In genomic region chr11:61792310-61793083, GRCh38 we compare ENCODE assay signal across 8 cellular contexts. TPM values are rescaled to one million over a fixed set of nuclear protein-coding genes. Genes with fewer than 3 reads are reported as not detected.
DNase-seq lines count a peak whose midpoint lies in the region; ATAC-seq and TF ChIP-seq lines count a peak whose summit lies in the region.

FEN1 (plus strand) TSS chr11:61792911; CDS start chr11:61795362, 2,451 bp downstream.
TMEM258 (minus strand) TSS chr11:61792599; CDS start chr11:61792558, 41 bp downstream.

- no peaks in the 10 kb centered on the region for H3K9me3 ChIP-seq in HUES6 (ENCODE audit: control insufficient read depth, insufficient read depth, low read depth, low read length)
- no peaks in the 10 kb centered on the region for H3K9me3 ChIP-seq in OCI-LY1 (ENCODE audit: low read length)

- peak within 1 kb of the TSS; percentile 85 for H3K4me3 ChIP-seq in HUES6 (ENCODE audit: low read depth, low read length)
- H3K4me3 ChIP-seq in OCI-LY1 (ENCODE audit: low read depth, low read length, poor library complexity, severe bottlenecking), result peak within 1 kb of the TSS; percentile 95

- H4K20me1 ChIP-seq in OCI-LY1 (ENCODE audit: insufficient read depth, low read length), result no peaks in the 10 kb centered on the region

- H3K36me3 ChIP-seq in HUES6 (ENCODE audit: control insufficient read depth, insufficient read depth, low read length) (peaks cover 58% of the 10 kb centered on the region), OCI-LY1 (ENCODE audit: insufficient read depth, low read length) (peaks cover 56% of the 10 kb centered on the region)

- peak within 1 kb of the TSS; percentile 100 for H3K9ac ChIP-seq in HUES6 (ENCODE audit: low read length)
- peak within 1 kb of the TSS; percentile 81 for H3K9ac ChIP-seq in OCI-LY1 (ENCODE audit: low read length)

- in situ Hi-C loops in Caki2 (cut with HindIII; ENCODE audit: low pct_unique_long_range_greater_than_20kb, low sequenced_read_pairs), result no loop called here

- no peak for TF ChIP-seq CTCF in OCI-LY1 (IDR thresholded peaks at IDR 0.05; ENCODE audit: low read length)
- no peak for TF ChIP-seq CTCF in endothelial cell (IDR thresholded peaks at IDR 0.05; ENCODE audit: unreplicated experiment)

- H3K27ac Mint-ChIP-seq in endothelial cell (ENCODE audit: unreplicated experiment), result peak within 1 kb of the TSS; percentile 100

- no peaks in the 10 kb centered on the region for H3K9me2 ChIP-seq in OCI-LY1 (ENCODE audit: low read depth, low read length)

- peak within 1 kb of the TSS; percentile 95 for H3K4me3 Mint-ChIP-seq in endothelial cell (ENCODE audit: unreplicated experiment)

- peaks cover 25% of the 10 kb centered on the region for H3K27me3 Mint-ChIP-seq in endothelial cell (ENCODE audit: unreplicated experiment)

- H3K36me3 Mint-ChIP-seq in endothelial cell (ENCODE audit: low read depth, unreplicated experiment), result peaks cover 13% of the 10 kb centered on the region

- peaks cover 17% of the 10 kb centered on the region for H3K4me1 Mint-ChIP-seq in endothelial cell (ENCODE audit: unreplicated experiment)

- H3K79me2 ChIP-seq in OCI-LY1 (ENCODE audit: insufficient read depth, low read length), result peaks cover 40% of the 10 kb centered on the region

- H3F3A ChIP-seq in OCI-LY1 (ENCODE audit: insufficient read depth, low read length), result peaks cover 4% of the 10 kb centered on the region; the same call in 1 of the 2 replicates

- peak; percentile 87 for ATAC-seq in GM21423 (IDR thresholded peaks at IDR 0.05; ENCODE audit: unreplicated experiment)

- peak; percentile 93 for DNase-seq in Caki2 (ENCODE audit: low read depth)
- DNase-seq in activated CD8-positive, alpha-beta memory T cell treated with anti-CD3 and anti-CD28 coated beads, Interleukin-2, amount 50 U/mL, for 4 hours, result peak; percentile 83
- DNase-seq in endothelial cell (ENCODE audit: low spot score), result peak; percentile 85
- DNase-seq in middle frontal gyrus (ENCODE audit: extremely low spot score, low spot score), result peak; percentile 81
- peak; percentile 64 to 78 for DNase-seq in stimulated activated CD8-positive, alpha-beta memory T cell treated with anti-CD3 and anti-CD28 coated beads, Interleukin-2, amount 100 ng/mL, for 1 hour (ENCODE audit: low read depth in 2 of 2)

- no peak within 1 kb of the TSS for H2AFZ ChIP-seq in OCI-LY1 (ENCODE audit: low read length)

- H3K27me3 ChIP-seq in HUES6 (ENCODE audit: control insufficient read depth, insufficient read depth, low read length) (no peaks in the 10 kb centered on the region), OCI-LY1 (ENCODE audit: insufficient read depth, low read length) (no peaks in the 10 kb centered on the region)

- H3K9me3 Mint-ChIP-seq in endothelial cell (ENCODE audit: unreplicated experiment), result no peaks in the 10 kb centered on the region

- peak within 1 kb of the TSS; percentile 67 for H3K4me2 ChIP-seq in OCI-LY1 (ENCODE audit: low read length)

- H3K27ac ChIP-seq in HUES6 (ENCODE audit: low read depth, low read length) (peak within 1 kb of the TSS; percentile 100), OCI-LY1 (ENCODE audit: low read depth, low read length, poor library complexity, severe bottlenecking) (peak within 1 kb of the TSS; percentile 83)

- H3K4me1 ChIP-seq in HUES6 (ENCODE audit: control insufficient read depth, insufficient read depth, low read length) (0 out of 2 replicates have a peak, but pooled peaks cover 3% of the 10 kb centered on the region), OCI-LY1 (ENCODE audit: insufficient read depth, low read length, severe bottlenecking) (peaks cover 42% of the 10 kb centered on the region)

RNA-seq across cellular contexts. Expression of gene FEN1, which starts in this region (rescaled TPM):
- total RNA-seq in Caki2 (2014; rRNA removed; shearing (Covaris generic); ENCODE audit: low replicate concordance), result 61.0 and 66.9 TPM in 2 replicates
- total RNA-seq in endothelial cell (ENCODE audit: unreplicated experiment), result 22.0 TPM

RNA-seq across cellular contexts. Expression of gene TMEM258, which starts in this region (rescaled TPM):
- total RNA-seq in Caki2 (2014; rRNA removed; shearing (Covaris generic); ENCODE audit: low replicate concordance), result 61.3 and 85.2 TPM in 2 replicates
- 125 TPM for total RNA-seq in endothelial cell (ENCODE audit: unreplicated experiment)

Comparison
In these comparisons a context has a peak if more than half of its experiments do, and no peak if none do; other contexts are left out.
1. Peak in every context shown above with its lines: DNase-seq, ATAC-seq, H3K4me3 ChIP-seq and H3K27ac ChIP-seq.